In the genomic region with DNA sequence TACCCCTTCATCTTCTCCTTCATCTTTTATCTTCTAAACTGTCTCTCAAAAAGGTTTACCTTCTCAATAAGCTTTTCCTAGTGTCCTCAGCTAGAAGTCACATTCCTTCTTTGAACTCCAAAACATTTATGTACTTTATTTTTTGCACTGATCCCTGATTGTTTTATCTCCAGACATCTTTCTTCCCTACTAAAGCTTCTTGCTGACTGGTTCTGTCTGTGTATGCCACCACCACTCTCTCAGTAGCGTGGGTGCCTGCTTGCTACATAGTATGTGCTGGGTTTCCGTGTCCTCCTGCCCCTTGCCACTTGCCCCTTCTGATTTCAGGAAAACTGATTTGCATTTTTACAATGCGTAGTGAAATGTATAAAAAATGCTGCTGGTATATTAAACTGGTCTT, we compare ENCODE assay signal across 17 cellular contexts.
"Had no signal": no experiment of that assay in that cellular context is flagged by ENCODE, and none has a peak within 500 bp of the region (broad histone marks: within the 10 kb centered on the region; RNA-seq: fewer than 3 reads in every experiment).

No MANE protein-coding gene starts in this region.

- H3K27me3 Mint-ChIP-seq: activated CD4-positive, alpha-beta T cell treated with anti-CD3 and anti-CD28 coated beads, Interleukin-2, amount 10 ng/mL, durations not matched to agents 24 days and 14 days; activated CD8-positive, alpha-beta T cell treated with anti-CD3 and anti-CD28 coated beads for 36 hours; activated naive CD8-positive, alpha-beta T cell; natural killer cell treated with Interleukin-12 subunit alpha and Interleukin-12 subunit beta and Interleukin-15 and Interleukin-18, amount 100 ng/mL, for 72 hours; stimulated activated naive CD8-positive, alpha-beta T cell treated with anti-CD3 and anti-CD28 coated beads, Interleukin-15, Interleukin-2, amounts not matched to agents 100 ng/mL and 50 ng/mL, for 24 hours had no signal

- H3K9me3 ChIP-seq: lower lobe of right lung, right atrium auricular region, tibial nerve, uterus had no signal

- H3K27me3 ChIP-seq: cardiac muscle cell, right atrium auricular region, tibial nerve, uterus had no signal

- H3K27ac Mint-ChIP-seq: activated CD4-positive, alpha-beta T cell treated with anti-CD3 and anti-CD28 coated beads, Interleukin-2, amount 10 ng/mL, durations not matched to agents 24 days and 14 days; activated CD8-positive, alpha-beta T cell treated with anti-CD3 and anti-CD28 coated beads for 36 hours; activated naive CD8-positive, alpha-beta T cell; endodermal cell; natural killer cell treated with Interleukin-12 subunit alpha and Interleukin-12 subunit beta and Interleukin-15 and Interleukin-18, amount 100 ng/mL, for 72 hours; stimulated activated naive CD8-positive, alpha-beta T cell treated with anti-CD3 and anti-CD28 coated beads, Interleukin-15, Interleukin-2, amounts not matched to agents 100 ng/mL and 50 ng/mL, for 24 hours had no signal

- H3K9me3 Mint-ChIP-seq: activated CD4-positive, alpha-beta T cell treated with anti-CD3 and anti-CD28 coated beads, Interleukin-2, amount 10 ng/mL, durations not matched to agents 24 days and 14 days; activated CD8-positive, alpha-beta T cell treated with anti-CD3 and anti-CD28 coated beads for 36 hours; endodermal cell; natural killer cell treated with Interleukin-12 subunit alpha and Interleukin-12 subunit beta and Interleukin-15 and Interleukin-18, amount 100 ng/mL, for 72 hours; stimulated activated naive CD8-positive, alpha-beta T cell treated with anti-CD3 and anti-CD28 coated beads, Interleukin-15, Interleukin-2, amounts not matched to agents 100 ng/mL and 50 ng/mL, for 24 hours had no signal

- H3K36me3 ChIP-seq: cardiac muscle cell, right atrium auricular region, tibial nerve, uterus had no signal

- H3K36me3 Mint-ChIP-seq: natural killer cell treated with Interleukin-12 subunit alpha and Interleukin-12 subunit beta and Interleukin-15 and Interleukin-18, amount 100 ng/mL, for 72 hours had no signal

- H3K4me3 ChIP-seq: cardiac muscle cell, lower lobe of right lung, right atrium auricular region, tibial nerve, uterus had no signal

- DNase-seq: activated CD4-positive, alpha-beta T cell treated with anti-CD3 and anti-CD28 coated beads, Interleukin-2, amount 10 ng/mL, durations not matched to agents 24 days and 14 days; activated CD4-positive, CD25-positive, alpha-beta regulatory T cell; activated CD8-positive, alpha-beta T cell treated with anti-CD3 and anti-CD28 coated beads for 36 hours; activated effector memory CD4-positive, alpha-beta T cell treated with anti-CD3 and anti-CD28 coated beads, Interleukin-2, amount 50 U/mL, for 16 hours; activated T-cell treated with anti-CD3 and anti-CD28 coated beads, Interleukin-2, amount 50 U/mL, for 1 hour; endodermal cell; foreskin melanocyte; lower lobe of right lung; posterior cingulate gyrus; stimulated activated CD4-positive, alpha-beta T cell treated with anti-CD3 and anti-CD28 coated beads, Interleukin-2, amount 100 ng/mL, for 48 hours; uterus had no signal

- H3K4me3 Mint-ChIP-seq: activated CD4-positive, alpha-beta T cell treated with anti-CD3 and anti-CD28 coated beads, Interleukin-2, amount 10 ng/mL, durations not matched to agents 24 days and 14 days; activated CD8-positive, alpha-beta T cell treated with anti-CD3 and anti-CD28 coated beads for 36 hours; activated naive CD8-positive, alpha-beta T cell; endodermal cell; natural killer cell treated with Interleukin-12 subunit alpha and Interleukin-12 subunit beta and Interleukin-15 and Interleukin-18, amount 100 ng/mL, for 72 hours; stimulated activated naive CD8-positive, alpha-beta T cell treated with anti-CD3 and anti-CD28 coated beads, Interleukin-15, Interleukin-2, amounts not matched to agents 100 ng/mL and 50 ng/mL, for 24 hours had no signal

- H3K27ac ChIP-seq: cardiac muscle cell, lower lobe of right lung, right atrium auricular region, tibial nerve, uterus had no signal
